ENCODE assay signal across 22 cellular contexts in the genomic region with DNA sequence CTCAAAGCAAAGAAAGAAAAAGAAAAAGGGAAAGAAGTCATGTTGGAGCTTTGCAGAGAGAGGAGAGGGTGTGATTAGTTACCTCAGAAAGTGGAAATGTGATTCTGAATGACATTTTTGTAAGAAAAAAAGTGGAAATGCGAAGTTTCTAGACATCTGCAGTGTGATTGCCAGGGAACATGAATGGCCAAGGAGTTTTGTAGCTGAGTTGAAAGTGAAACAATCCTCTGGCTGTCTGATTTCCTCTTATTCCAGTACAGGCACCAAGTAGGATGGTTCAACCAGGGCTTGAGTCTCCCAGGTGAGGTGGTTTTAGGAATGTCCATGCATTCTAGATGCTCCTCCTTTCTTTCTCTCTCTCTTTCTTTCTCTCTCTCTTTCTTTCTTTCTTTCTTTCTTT. TPM values are rescaled to one million over a fixed set of nuclear protein-coding genes. Genes with fewer than 3 reads are reported as not detected.
DNase-seq lines count a peak whose midpoint lies in the region; ATAC-seq and TF ChIP-seq lines count a peak whose summit lies in the region.
"Had no signal": no experiment of that assay in that cellular context is flagged by ENCODE, and none has a peak within 500 bp of the region (broad histone marks: within the 10 kb centered on the region; RNA-seq: fewer than 3 reads in every experiment).

No MANE protein-coding gene starts in this region.

- CTCF ChIA-PET in OCI-LY7 (lab: Charles Lee; ENCODE audit: unreplicated experiment): no interaction called here
- CTCF ChIA-PET in activated CD4-positive, alpha-beta T cell treated with anti-CD3 and anti-CD28 coated beads, Interleukin-2, amount 10 ng/mL, durations not matched to agents 7 days and 5 days (lab: Charles Lee): interaction anchor here (0.6 kb wide), 1 partner anchor 298 kb away, joined by 3 read pairs; no protein-coding TSS in a partner anchor

- POLR2A ChIA-PET in OCI-LY7 (lab: Charles Lee): no interaction called here
- POLR2A ChIA-PET in activated CD4-positive, alpha-beta T cell treated with anti-CD3 and anti-CD28 coated beads, Interleukin-2, amount 10 ng/mL, durations not matched to agents 7 days and 5 days (lab: Charles Lee): no interaction called here

- BruUV-seq in OCI-LY7 (replicated peaks; lab: Mats Ljungman, UMichigan): no TSS peak

- peaks cover 15% of the 10 kb centered on the region for H3K4me1 ChIP-seq in OCI-LY7 (ENCODE audit: insufficient read depth, low read length, poor library complexity, severe bottlenecking)

- intact Hi-C loops in OCI-LY7 (cut with micrococcal nuclease; ENCODE audit: unreplicated experiment) (no loop called here), sciatic nerve (cut with DNase I) (no loop called here)
- intact Hi-C loops in dendritic cell treated with granulocyte-macrophage colony-stimulating factor and Interleukin-4, amounts not matched to agents 40 ng/mL and 50 ng/mL, for 4 days (cut with micrococcal nuclease): no loop called here

- peaks cover 4% of the 10 kb centered on the region; the same call in 1 of the 2 replicates for H3K9me3 ChIP-seq in OCI-LY7 (ENCODE audit: low read length)
- H3K9me3 ChIP-seq: gastroesophageal sphincter, transverse colon had no signal

- H3K27me3 Mint-ChIP-seq in dendritic cell treated with granulocyte-macrophage colony-stimulating factor and Interleukin-4, amounts not matched to agents 40 ng/mL and 50 ng/mL, for 4 days: no peaks in the 10 kb centered on the region
- H3K27me3 Mint-ChIP-seq in activated CD4-positive, alpha-beta T cell treated with anti-CD3 and anti-CD28 coated beads, Interleukin-2, amount 10 ng/mL, durations not matched to agents 7 days and 5 days: peaks cover 13% of the 10 kb centered on the region

- no peaks in the 10 kb centered on the region for H4K20me1 ChIP-seq in OCI-LY7 (ENCODE audit: insufficient read depth, low read length)

- H3K4me3 ChIP-seq in HL-60 (replicated peaks; ENCODE audit: insufficient read depth, low read length) (no peak overlapping the region), OCI-LY7 (ENCODE audit: low read depth, low read length, poor library complexity, severe bottlenecking) (no peak overlapping the region)
- H3K4me3 ChIP-seq: gastroesophageal sphincter, K562, transverse colon had no signal

- H3K36me3 ChIP-seq in OCI-LY7 (ENCODE audit: insufficient read depth, low read length): no peaks in the 10 kb centered on the region
- H3K36me3 ChIP-seq: gastroesophageal sphincter, transverse colon had no signal

- no peaks in the 10 kb centered on the region for H3K9me2 ChIP-seq in OCI-LY7 (ENCODE audit: insufficient read depth, low read length)

- H3K4me1 Mint-ChIP-seq in dendritic cell treated with granulocyte-macrophage colony-stimulating factor and Interleukin-4, amounts not matched to agents 40 ng/mL and 50 ng/mL, for 4 days (ENCODE audit: low read depth): peaks cover 47% of the 10 kb centered on the region
- H3K4me1 Mint-ChIP-seq in activated CD4-positive, alpha-beta T cell treated with anti-CD3 and anti-CD28 coated beads, Interleukin-2, amount 10 ng/mL, durations not matched to agents 7 days and 5 days: peaks cover 21% of the 10 kb centered on the region
- H3K4me1 Mint-ChIP-seq: natural killer cell had no signal

- H3K4me2 ChIP-seq in OCI-LY7 (ENCODE audit: low read length): peak overlapping the region; percentile 22; the same call in 1 of the 2 replicates

- H3K27ac Mint-ChIP-seq in dendritic cell treated with granulocyte-macrophage colony-stimulating factor and Interleukin-4, amounts not matched to agents 40 ng/mL and 50 ng/mL, for 4 days: peak overlapping the region; percentile 93
- H3K27ac Mint-ChIP-seq in activated CD4-positive, alpha-beta T cell treated with anti-CD3 and anti-CD28 coated beads, Interleukin-2, amount 10 ng/mL, durations not matched to agents 7 days and 5 days: no peak overlapping the region
- H3K27ac Mint-ChIP-seq: natural killer cell; stimulated activated naive CD8-positive, alpha-beta T cell treated with anti-CD3 and anti-CD28 coated beads, Interleukin-15, Interleukin-2, amounts not matched to agents 100 ng/mL and 50 ng/mL, for 24 hours had no signal

- peak overlapping the region; percentile 89 for H3K27ac ChIP-seq in HL-60 (replicated peaks)
- H3K27ac ChIP-seq in OCI-LY7 (ENCODE audit: low read depth, low read length, poor library complexity, severe bottlenecking): no peak overlapping the region
- H3K27ac ChIP-seq: gastroesophageal sphincter had no signal

- H3K4me3 Mint-ChIP-seq in dendritic cell treated with granulocyte-macrophage colony-stimulating factor and Interleukin-4, amounts not matched to agents 40 ng/mL and 50 ng/mL, for 4 days: peak overlapping the region; percentile 52
- no peak overlapping the region for H3K4me3 Mint-ChIP-seq in activated CD4-positive, alpha-beta T cell treated with anti-CD3 and anti-CD28 coated beads, Interleukin-2, amount 10 ng/mL, durations not matched to agents 7 days and 5 days
- H3K4me3 Mint-ChIP-seq: natural killer cell; stimulated activated naive CD8-positive, alpha-beta T cell treated with anti-CD3 and anti-CD28 coated beads, Interleukin-15, Interleukin-2, amounts not matched to agents 100 ng/mL and 50 ng/mL, for 24 hours; T-cell had no signal

- no peaks in the 10 kb centered on the region for H3K9me3 Mint-ChIP-seq in dendritic cell treated with granulocyte-macrophage colony-stimulating factor and Interleukin-4, amounts not matched to agents 40 ng/mL and 50 ng/mL, for 4 days
- H3K9me3 Mint-ChIP-seq in activated CD4-positive, alpha-beta T cell treated with anti-CD3 and anti-CD28 coated beads, Interleukin-2, amount 10 ng/mL, durations not matched to agents 7 days and 5 days: no peaks in the 10 kb centered on the region
- H3K9me3 Mint-ChIP-seq: natural killer cell; stimulated activated naive CD8-positive, alpha-beta T cell treated with anti-CD3 and anti-CD28 coated beads, Interleukin-15, Interleukin-2, amounts not matched to agents 100 ng/mL and 50 ng/mL, for 24 hours; T-cell had no signal

- H3K79me2 ChIP-seq in OCI-LY7 (ENCODE audit: insufficient read depth, low read depth, low read length): no peaks in the 10 kb centered on the region

- no peaks in the 10 kb centered on the region for H3K27me3 ChIP-seq in HL-60 (ENCODE audit: insufficient read depth, poor library complexity, severe bottlenecking)
- H3K27me3 ChIP-seq: transverse colon had no signal

- H2AFZ ChIP-seq in OCI-LY7 (ENCODE audit: low read length): peak overlapping the region; percentile 11; the same call in 1 of the 2 replicates

- DNase-seq in HL-60 (ENCODE audit: low read depth in 1 of 2, low spot score in 1 of 2): no peak
- no peak for DNase-seq in OCI-LY7 (ENCODE audit: low spot score)
- DNase-seq in sciatic nerve (ENCODE audit: low spot score): peak; percentile 6
- DNase-seq in NCI-H128 (lab: John Stamatoyannopoulos, UW; ENCODE audit: unreplicated experiment): no peak
- no peak for DNase-seq in activated CD4-positive, alpha-beta T cell treated with anti-CD3 and anti-CD28 coated beads, Interleukin-2, amount 10 ng/mL, durations not matched to agents 7 days and 5 days
- DNase-seq in NCI-H1436 treated with DMSO at 0.1 percent for 48 hours (lab: John Stamatoyannopoulos, UW): no peak
- DNase-seq: activated CD4-positive, alpha-beta T cell treated with anti-CD3 and anti-CD28 coated beads, Interleukin-2, amount 50 U/mL, for 1 hour; activated effector memory CD4-positive, alpha-beta T cell treated with anti-CD3 and anti-CD28 coated beads, Interleukin-2, amount 50 U/mL, for 16 hours; central memory CD4-positive, alpha-beta T cell; DMS79 treated with DMSO at 0.1 percent for 48 hours; mesendoderm; natural killer cell; NCI-H1092; NCI-H2029 treated with DMSO at 0.1 percent for 48 hours; stimulated activated CD4-positive, alpha-beta T cell treated with anti-CD3 and anti-CD28 coated beads, Interleukin-1b, Interleukin-23, amount 100 ng/mL, for 48 hours; T-cell; transverse colon had no signal

- no peak for ATAC-seq in sciatic nerve
- ATAC-seq: gastroesophageal sphincter, natural killer cell, T-cell had no signal

- no peak for TF ChIP-seq CTCF in HL-60 (IDR thresholded peaks at IDR 0.05; ENCODE audit: insufficient read depth, low read length)
- no peak for TF ChIP-seq CTCF in OCI-LY7 (conservative IDR thresholded peaks at IDR 0.05; ENCODE audit: low read length)

- no peaks in the 10 kb centered on the region for H3K36me3 Mint-ChIP-seq in dendritic cell treated with granulocyte-macrophage colony-stimulating factor and Interleukin-4, amounts not matched to agents 40 ng/mL and 50 ng/mL, for 4 days (ENCODE audit: low read depth)
- H3K36me3 Mint-ChIP-seq in activated CD4-positive, alpha-beta T cell treated with anti-CD3 and anti-CD28 coated beads, Interleukin-2, amount 10 ng/mL, durations not matched to agents 7 days and 5 days (ENCODE audit: low read depth): no peaks in the 10 kb centered on the region
- H3K36me3 Mint-ChIP-seq: natural killer cell, T-cell had no signal

RNA-seq across cellular contexts. Expression of a gene that starts 17.8 kb away (rescaled TPM):
- total RNA-seq in OCI-LY7 (2014; rRNA removed; shearing (Covaris generic)): 102 and 134 TPM in 2 replicates
- total RNA-seq in OCI-LY7 (2022): 310 and 320 TPM in 2 replicates
- 75.9 TPM for total RNA-seq in sciatic nerve
- 10 to 100 TPM; 40.5 to 42.2 TPM for total RNA-seq in activated CD4-positive, alpha-beta T cell treated with anti-CD3 and anti-CD28 coated beads, Interleukin-2, amount 10 ng/mL, durations not matched to agents 7 days and 5 days

RNA-seq across cellular contexts. Expression of a gene that starts 17.9 kb away (rescaled TPM):
- total RNA-seq in OCI-LY7 (2014; rRNA removed; shearing (Covaris generic)): not detected in 2 replicates
- total RNA-seq in OCI-LY7 (2022): not detected in 2 replicates
- total RNA-seq in sciatic nerve: not detected
- not detected for total RNA-seq in activated CD4-positive, alpha-beta T cell treated with anti-CD3 and anti-CD28 coated beads, Interleukin-2, amount 10 ng/mL, durations not matched to agents 7 days and 5 days
- total RNA-seq: gastroesophageal sphincter, natural killer cell, posterior vena cava, T-cell, transverse colon had no signal

RNA-seq across cellular contexts. Expression of a gene that starts 29.6 kb away (rescaled TPM):
- 66.9 and 89.9 TPM in 2 replicates for total RNA-seq in OCI-LY7 (2014; rRNA removed; shearing (Covaris generic))
- total RNA-seq in OCI-LY7 (2022) (111 and 118 TPM in 2 replicates), sciatic nerve (125 TPM)
- total RNA-seq in activated CD4-positive, alpha-beta T cell treated with anti-CD3 and anti-CD28 coated beads, Interleukin-2, amount 10 ng/mL, durations not matched to agents 7 days and 5 days: 100 to 1,000 TPM; 192 to 207 TPM

RNA-seq across cellular contexts. Expression of a gene that starts 30.0 kb away (rescaled TPM):
- total RNA-seq in OCI-LY7 (2014; rRNA removed; shearing (Covaris generic)): 81.6 and 83.2 TPM in 2 replicates
- total RNA-seq in OCI-LY7 (2022): 65.2 and 67.2 TPM in 2 replicates
- 32.1 TPM for total RNA-seq in sciatic nerve
- 10 to 100 TPM; 49.5 to 55.4 TPM for total RNA-seq in activated CD4-positive, alpha-beta T cell treated with anti-CD3 and anti-CD28 coated beads, Interleukin-2, amount 10 ng/mL, durations not matched to agents 7 days and 5 days

RNA-seq across cellular contexts. Expression of a gene that starts 30.2 kb away (rescaled TPM):
- total RNA-seq in OCI-LY7 (2014; rRNA removed; shearing (Covaris generic)): 1,573 and 1,628 TPM in 2 replicates
- 1,401 and 1,406 TPM in 2 replicates for total RNA-seq in OCI-LY7 (2022)
- 722 TPM for total RNA-seq in sciatic nerve
- 1,000 to 10,000 TPM; 1,051 to 1,116 TPM for total RNA-seq in activated CD4-positive, alpha-beta T cell treated with anti-CD3 and anti-CD28 coated beads, Interleukin-2, amount 10 ng/mL, durations not matched to agents 7 days and 5 days
